1 cellular context compared by ENCODE assay signal in the genomic region with DNA sequence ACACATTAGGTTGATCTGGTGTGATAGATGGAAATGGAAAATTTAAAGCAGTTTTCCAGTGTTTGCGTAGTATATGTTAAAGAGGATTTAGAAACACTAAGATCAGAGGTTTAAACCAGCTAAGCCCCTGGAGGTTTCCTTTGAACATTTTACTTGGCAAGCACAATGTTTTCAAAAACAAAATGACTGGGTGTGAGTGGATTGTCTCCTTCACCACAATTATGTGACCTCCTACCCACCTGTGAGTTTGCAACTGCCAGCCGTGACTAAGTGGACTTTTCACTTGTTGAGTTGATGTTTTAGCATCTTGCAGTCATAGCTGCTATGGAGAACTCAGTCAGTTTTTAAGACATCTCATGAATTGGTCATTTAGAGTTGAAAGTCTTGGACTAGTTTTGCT.
A peak's percentile ranks its signal among the peaks of the same experiment; 100 is the strongest.
TF ChIP-seq lines count a peak whose summit lies in the region.

No MANE protein-coding gene starts in this region.

TF ChIP-seq in IMR-90, 13 proteins besides CTCF, POLR2A, EP300 and RAD21 (continued from another document):
- TF ChIP-seq, protein P1, sequence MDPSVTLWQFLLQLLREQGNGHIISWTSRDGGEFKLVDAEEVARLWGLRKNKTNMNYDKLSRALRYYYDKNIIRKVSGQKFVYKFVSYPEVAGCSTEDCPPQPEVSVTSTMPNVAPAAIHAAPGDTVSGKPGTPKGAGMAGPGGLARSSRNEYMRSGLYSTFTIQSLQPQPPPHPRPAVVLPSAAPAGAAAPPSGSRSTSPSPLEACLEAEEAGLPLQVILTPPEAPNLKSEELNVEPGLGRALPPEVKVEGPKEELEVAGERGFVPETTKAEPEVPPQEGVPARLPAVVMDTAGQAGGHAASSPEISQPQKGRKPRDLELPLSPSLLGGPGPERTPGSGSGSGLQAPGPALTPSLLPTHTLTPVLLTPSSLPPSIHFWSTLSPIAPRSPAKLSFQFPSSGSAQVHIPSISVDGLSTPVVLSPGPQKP (IDR thresholded peaks at IDR 0.05; ENCODE audit: borderline replicate concordance, low read depth, low read length): no peak
- TF ChIP-seq MAFK (IDR thresholded peaks at IDR 0.05; ENCODE audit: low read depth, low read length) (peak; percentile 19; the same call in 1 of the 2 replicates), CHD1 (IDR thresholded peaks at IDR 0.05; ENCODE audit: low read depth, low read length) (no peak; the same call in 1 of the 2 replicates), RCOR1 (IDR thresholded peaks at IDR 0.05; ENCODE audit: insufficient replicate concordance, low read length) (peak; percentile 90), CEBPB (IDR thresholded peaks at IDR 0.05; ENCODE audit: low read depth, low read length) (peak; percentile 66; the same call in 1 of the 2 replicates)
TF ChIP-seq in IMR-90: peak in this region for 5.
